Comparison of ENCODE assay signal across 1 cellular context in genomic region chr2:68292108-68292710, GRCh38.
TF ChIP-seq lines count a peak whose summit lies in the region.

No MANE protein-coding gene starts in this region.

TF ChIP-seq in GM23338, 12 proteins besides CTCF, POLR2A, EP300 and RAD21:
- no peak for TF ChIP-seq EZH2phosphoT487 (IDR thresholded peaks at IDR 0.05; ENCODE audit: unreplicated experiment)
- TF ChIP-seq CREB1 (CRISPR knock-in tag; IDR thresholded peaks at IDR 0.05; ENCODE audit: low read depth), result no peak
- TF ChIP-seq ZNF114 (CRISPR knock-in tag; IDR thresholded peaks at IDR 0.05), result no peak
- TF ChIP-seq NANOG (IDR thresholded peaks at IDR 0.05; ENCODE audit: borderline replicate concordance), result no peak
- TF ChIP-seq JUNB (IDR thresholded peaks at IDR 0.05; ENCODE audit: unreplicated experiment), result no peak
- no peak for TF ChIP-seq ZNF462 (CRISPR knock-in tag; IDR thresholded peaks at IDR 0.05)
- TF ChIP-seq, protein P1, sequence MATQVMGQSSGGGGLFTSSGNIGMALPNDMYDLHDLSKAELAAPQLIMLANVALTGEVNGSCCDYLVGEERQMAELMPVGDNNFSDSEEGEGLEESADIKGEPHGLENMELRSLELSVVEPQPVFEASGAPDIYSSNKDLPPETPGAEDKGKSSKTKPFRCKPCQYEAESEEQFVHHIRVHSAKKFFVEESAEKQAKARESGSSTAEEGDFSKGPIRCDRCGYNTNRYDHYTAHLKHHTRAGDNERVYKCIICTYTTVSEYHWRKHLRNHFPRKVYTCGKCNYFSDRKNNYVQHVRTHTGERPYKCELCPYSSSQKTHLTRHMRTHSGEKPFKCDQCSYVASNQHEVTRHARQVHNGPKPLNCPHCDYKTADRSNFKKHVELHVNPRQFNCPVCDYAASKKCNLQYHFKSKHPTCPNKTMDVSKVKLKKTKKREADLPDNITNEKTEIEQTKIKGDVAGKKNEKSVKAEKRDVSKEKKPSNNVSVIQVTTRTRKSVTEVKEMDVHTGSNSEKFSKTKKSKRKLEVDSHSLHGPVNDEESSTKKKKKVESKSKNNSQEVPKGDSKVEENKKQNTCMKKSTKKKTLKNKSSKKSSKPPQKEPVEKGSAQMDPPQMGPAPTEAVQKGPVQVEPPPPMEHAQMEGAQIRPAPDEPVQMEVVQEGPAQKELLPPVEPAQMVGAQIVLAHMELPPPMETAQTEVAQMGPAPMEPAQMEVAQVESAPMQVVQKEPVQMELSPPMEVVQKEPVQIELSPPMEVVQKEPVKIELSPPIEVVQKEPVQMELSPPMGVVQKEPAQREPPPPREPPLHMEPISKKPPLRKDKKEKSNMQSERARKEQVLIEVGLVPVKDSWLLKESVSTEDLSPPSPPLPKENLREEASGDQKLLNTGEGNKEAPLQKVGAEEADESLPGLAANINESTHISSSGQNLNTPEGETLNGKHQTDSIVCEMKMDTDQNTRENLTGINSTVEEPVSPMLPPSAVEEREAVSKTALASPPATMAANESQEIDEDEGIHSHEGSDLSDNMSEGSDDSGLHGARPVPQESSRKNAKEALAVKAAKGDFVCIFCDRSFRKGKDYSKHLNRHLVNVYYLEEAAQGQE (IDR thresholded peaks at IDR 0.05; ENCODE audit: unreplicated experiment), result no peak
- no peak for TF ChIP-seq ETS1 (IDR thresholded peaks at IDR 0.05)
- no peak for TF ChIP-seq ZNF331 (CRISPR knock-in tag; IDR thresholded peaks at IDR 0.05; ENCODE audit: low read depth)
